ENCODE assay signal across 13 cellular contexts in genomic region chr4:72314869-72315268, GRCh38.
DNase-seq lines count a peak whose midpoint lies in the region; ATAC-seq, FAIRE-seq and TF ChIP-seq lines count a peak whose summit lies in the region.
"Had no signal": no experiment of that assay in that cellular context is flagged by ENCODE, and none has a peak within 500 bp of the region (broad histone marks: within the 10 kb centered on the region; RNA-seq: fewer than 3 reads in every experiment).

No MANE protein-coding gene starts in this region.

- TF ChIP-seq CTCF in colonic mucosa (IDR thresholded peaks at IDR 0.05) (no peak), Caco-2 (IDR thresholded peaks at IDR 0.05; ENCODE audit: insufficient read depth in 1 of 2, low read depth in 1 of 2, low read length in 1 of 2, severe bottlenecking in 1 of 2, unreplicated experiment in 1 of 2) (no peak)

- H3K4me1 Mint-ChIP-seq in activated CD4-positive, alpha-beta T cell treated with anti-CD3 and anti-CD28 coated beads for 36 hours: peaks cover 7% of the 10 kb centered on the region
- no peaks in the 10 kb centered on the region for H3K4me1 Mint-ChIP-seq in Caco-2 (ENCODE audit: low read depth, unreplicated experiment)

- H3K9ac ChIP-seq in colonic mucosa (ENCODE audit: low read depth in 2 of 2, low read length in 2 of 2): no peak overlapping the region

- FAIRE-seq in G401.6 (lab: Jason Lieb, UNC): peak; percentile 99

- no peaks in the 10 kb centered on the region for H3K36me3 Mint-ChIP-seq in activated CD4-positive, alpha-beta T cell treated with anti-CD3 and anti-CD28 coated beads for 36 hours (ENCODE audit: low read depth)
- H3K36me3 Mint-ChIP-seq in Caco-2 (ENCODE audit: insufficient read depth, unreplicated experiment): no peaks in the 10 kb centered on the region
- H3K36me3 Mint-ChIP-seq: natural killer cell treated with Interleukin-12 subunit alpha and Interleukin-12 subunit beta and Interleukin-15 and Interleukin-18, amount 100 ng/mL, for 72 hours had no signal

- no peaks in the 10 kb centered on the region for H3K9me3 Mint-ChIP-seq in activated CD4-positive, alpha-beta T cell treated with anti-CD3 and anti-CD28 coated beads for 36 hours (ENCODE audit: low read depth)
- H3K9me3 Mint-ChIP-seq in Caco-2 (ENCODE audit: unreplicated experiment): no peaks in the 10 kb centered on the region
- H3K9me3 Mint-ChIP-seq: natural killer cell treated with Interleukin-12 subunit alpha and Interleukin-12 subunit beta and Interleukin-15 and Interleukin-18, amount 100 ng/mL, for 72 hours; T-helper 2 cell treated with Interferon-gamma antibody and Interleukin-4, amounts not matched to agents 5 μg/mL and 100 μg/mL, for 36 hours had no signal

- H3K36me3 ChIP-seq in colonic mucosa: no peaks in the 10 kb centered on the region
- H3K36me3 ChIP-seq in Caco-2 (ENCODE audit: control insufficient read depth, insufficient read depth, low read length): no peaks in the 10 kb centered on the region

- H3K4me1 ChIP-seq in colonic mucosa (no peaks in the 10 kb centered on the region), Caco-2 (no peaks in the 10 kb centered on the region)

- H3K27me3 Mint-ChIP-seq in activated CD4-positive, alpha-beta T cell treated with anti-CD3 and anti-CD28 coated beads for 36 hours: no peaks in the 10 kb centered on the region
- no peaks in the 10 kb centered on the region for H3K27me3 Mint-ChIP-seq in Caco-2 (ENCODE audit: insufficient read depth, unreplicated experiment)

- no TSS peak for BruUV-seq in Caco-2 (replicated peaks; lab: Mats Ljungman, UMichigan)

- H3K9me3 ChIP-seq in colonic mucosa (no peaks in the 10 kb centered on the region), Caco-2 (no peaks in the 10 kb centered on the region)

- intact Hi-C loops in colonic mucosa (cut with DNase I): no loop called here
- intact Hi-C loops in activated CD4-positive, alpha-beta T cell treated with anti-CD3 and anti-CD28 coated beads for 36 hours (cut with DNase I, micrococcal nuclease): no loop called here
- intact Hi-C loops in Caco-2 (cut with micrococcal nuclease; ENCODE audit: unreplicated experiment): no loop called here

- ATAC-seq in activated CD4-positive, alpha-beta T cell treated with anti-CD3 and anti-CD28 coated beads for 36 hours: no peak
- ATAC-seq in HG03354 (IDR thresholded peaks at IDR 0.05; ENCODE audit: poor library complexity, severe bottlenecking, unreplicated experiment) (no peak), HG03520 (IDR thresholded peaks at IDR 0.05; ENCODE audit: unreplicated experiment) (no peak)
- ATAC-seq: natural killer cell treated with Interleukin-12 subunit alpha and Interleukin-12 subunit beta and Interleukin-15 and Interleukin-18, amount 100 ng/mL, for 72 hours had no signal

- CTCF ChIA-PET in activated CD4-positive, alpha-beta T cell treated with anti-CD3 and anti-CD28 coated beads for 36 hours (lab: Charles Lee): interaction anchor here (1.8 kb wide), 1 partner anchor 12 kb away, joined by 5 read pairs; no protein-coding TSS in a partner anchor
- CTCF ChIA-PET in Caco-2 (lab: Charles Lee): no interaction called here

- no peak overlapping the region for H3K27ac ChIP-seq in colonic mucosa

- H3K4me3 ChIP-seq in colonic mucosa: no peak overlapping the region
- no peak overlapping the region for H3K4me3 ChIP-seq in Caco-2 (ENCODE audit: low read depth, low read length)

- DNase-seq in NCI-H345 (lab: John Stamatoyannopoulos, UW) (peak; percentile 15), colonic mucosa (peak; percentile 22), non-pigmented ciliary epithelial cell (ENCODE audit: low read depth) (peak; percentile 26), Caco-2 (no peak)
- no peak for DNase-seq in activated CD4-positive, alpha-beta T cell treated with anti-CD3 and anti-CD28 coated beads for 36 hours
- DNase-seq: GDM1; hippocampal formation; stimulated activated CD4-positive, alpha-beta T cell treated with anti-CD3 and anti-CD28 coated beads, Interleukin-2, amount 100 ng/mL, for 24 hours had no signal

- H3K4me3 Mint-ChIP-seq in activated CD4-positive, alpha-beta T cell treated with anti-CD3 and anti-CD28 coated beads for 36 hours: no peak overlapping the region
- H3K4me3 Mint-ChIP-seq in Caco-2 (ENCODE audit: unreplicated experiment): no peak overlapping the region
- H3K4me3 Mint-ChIP-seq: natural killer cell treated with Interleukin-12 subunit alpha and Interleukin-12 subunit beta and Interleukin-15 and Interleukin-18, amount 100 ng/mL, for 72 hours; T-helper 2 cell treated with Interferon-gamma antibody and Interleukin-4, amounts not matched to agents 5 μg/mL and 100 μg/mL, for 36 hours had no signal

- H3K27ac Mint-ChIP-seq in activated CD4-positive, alpha-beta T cell treated with anti-CD3 and anti-CD28 coated beads for 36 hours: no peak overlapping the region
- no peak overlapping the region for H3K27ac Mint-ChIP-seq in Caco-2 (ENCODE audit: unreplicated experiment)
- H3K27ac Mint-ChIP-seq: natural killer cell treated with Interleukin-12 subunit alpha and Interleukin-12 subunit beta and Interleukin-15 and Interleukin-18, amount 100 ng/mL, for 72 hours; T-helper 2 cell treated with Interferon-gamma antibody and Interleukin-4, amounts not matched to agents 5 μg/mL and 100 μg/mL, for 36 hours had no signal

- no peaks in the 10 kb centered on the region for H3K27me3 ChIP-seq in colonic mucosa
- H3K27me3 ChIP-seq in Caco-2 (replicated peaks; ENCODE audit: control insufficient read depth, insufficient read depth, low read length): no peaks in the 10 kb centered on the region

- POLR2A ChIA-PET in activated CD4-positive, alpha-beta T cell treated with anti-CD3 and anti-CD28 coated beads for 36 hours (lab: Charles Lee): no interaction called here
- POLR2A ChIA-PET in Caco-2 (lab: Charles Lee): interaction anchor here (0.5 kb wide), 1 partner anchor 8 kb away, joined by 3 read pairs; no protein-coding TSS in a partner anchor

Comparison
In these comparisons a context has a peak if more than half of its experiments do, and no peak if none do; other contexts are left out.
1. DNase-seq: peak in NCI-H345 (single experiment), colonic mucosa (single experiment) and non-pigmented ciliary epithelial cell (single experiment); none in activated CD4-positive, alpha-beta T cell treated with anti-CD3 and anti-CD28 coated beads for 36 hours (single experiment) and Caco-2 (0 of 2).